In the genomic region with DNA sequence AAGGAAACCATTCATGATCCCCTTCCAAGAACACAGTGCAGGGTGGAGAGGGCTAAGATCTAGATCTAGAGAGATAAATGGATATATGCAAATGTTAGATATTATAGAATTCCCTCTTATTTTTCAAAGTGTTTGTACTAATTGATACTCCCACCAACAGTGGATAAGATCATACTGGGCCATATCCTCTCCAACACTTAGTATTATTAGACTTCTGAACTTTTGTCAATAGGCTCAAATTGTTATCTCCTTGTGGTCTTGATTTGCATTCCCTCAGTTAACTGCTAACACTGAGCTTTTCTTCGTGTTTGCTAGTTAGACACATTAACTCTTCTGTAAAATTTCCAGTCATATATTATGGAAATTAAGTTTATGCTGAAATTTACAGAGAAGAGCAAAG, we compare ENCODE assay signal across 37 cellular contexts. TPM values are rescaled to one million over a fixed set of nuclear protein-coding genes. Genes with fewer than 3 reads are reported as not detected.
"Had no signal": no experiment of that assay in that cellular context is flagged by ENCODE, and none has a peak within 500 bp of the region (broad histone marks: within the 10 kb centered on the region; RNA-seq: fewer than 3 reads in every experiment).

No MANE protein-coding gene starts in this region.

- DNase-seq: activated effector memory CD4-positive, alpha-beta T cell treated with anti-CD3 and anti-CD28 coated beads, Interleukin-2, amount 50 U/mL, for 16 hours; activated effector memory CD4-positive, alpha-beta T cell treated with Interleukin-2 at 50 U/mL for 16 hours; activated gamma-delta T cell; activated gamma-delta T cell treated with Interleukin-2 at 50 U/mL for 16 hours; activated naive CD4-positive, alpha-beta T cell; activated naive CD4-positive, alpha-beta T cell treated with anti-CD3 and anti-CD28 coated beads for 36 hours; activated naive CD4-positive, alpha-beta T cell treated with anti-CD3 and anti-CD28 coated beads, Interleukin-2, amount 10 ng/mL, durations not matched to agents 7 days and 5 days; activated naive CD4-positive, alpha-beta T cell treated with anti-CD3 and anti-CD28 coated beads, Interleukin-2, amount 50 U/mL, for 16 hours; activated naive CD8-positive, alpha-beta T cell treated with anti-CD3 and anti-CD28 coated beads for 36 hours; activated naive CD8-positive, alpha-beta T cell treated with anti-CD3 and anti-CD28 coated beads, Interleukin-2, amount 10 ng/mL, durations not matched to agents 7 days and 5 days; activated naive CD8-positive, alpha-beta T cell treated with anti-CD3 and anti-CD28 coated beads, Interleukin-2, amount 50 U/mL, for 24 hours; activated T-cell treated with anti-CD3 and anti-CD28 coated beads for 4 hours; activated T-cell treated with anti-CD3 and anti-CD28 coated beads, Interleukin-2, amount 50 U/mL, for 1 hour; activated T-cell treated with anti-CD3 and anti-CD28 coated beads, Interleukin-2, amount 50 U/mL, for 24 hours; activated T-cell treated with anti-CD3 and anti-CD28 coated beads, Interleukin-2, amount 50 U/mL, for 4 hours; activated T-cell treated with anti-CD3 and anti-CD28 coated beads, Interleukin-2, amount 50 U/mL, for 48 hours; activated T-cell treated with anti-CD3 and anti-CD28 coated beads, Interleukin-2, amount 50 U/mL, for 72 hours; adrenal gland; amniotic stem cell; amygdala; anterior cingulate cortex; aorta; body of pancreas; brain microvascular endothelial cell; caudate nucleus; central memory CD4-positive, alpha-beta T cell; cerebellar nuclear complex had no signal

- H3K4me3 Mint-ChIP-seq: activated naive CD4-positive, alpha-beta T cell treated with anti-CD3 and anti-CD28 coated beads for 36 hours; activated naive CD4-positive, alpha-beta T cell treated with anti-CD3 and anti-CD28 coated beads, Interleukin-2, amount 10 ng/mL, durations not matched to agents 7 days and 5 days; activated naive CD4-positive, alpha-beta T cell treated with anti-CD3 and anti-CD28 coated beads, Interleukin-2, amount 50 U/mL, for 24 hours; activated naive CD8-positive, alpha-beta T cell; activated naive CD8-positive, alpha-beta T cell treated with anti-CD3 and anti-CD28 coated beads for 36 hours; activated naive CD8-positive, alpha-beta T cell treated with anti-CD3 and anti-CD28 coated beads, Interleukin-2, amount 10 ng/mL, durations not matched to agents 7 days and 5 days; activated naive CD8-positive, alpha-beta T cell treated with anti-CD3 and anti-CD28 coated beads, Interleukin-2, amount 50 U/mL, for 24 hours; activated T-cell treated with anti-CD3 and anti-CD28 coated beads, Interleukin-2, amount 50 U/mL, for 24 hours; activated T-cell treated with anti-CD3 and anti-CD28 coated beads, Interleukin-2, amount 50 U/mL, for 4 hours; activated T-cell treated with anti-CD3 and anti-CD28 coated beads, Interleukin-2, amount 50 U/mL, for 72 hours; activated T-helper 1 cell treated with anti-CD3 and anti-CD28 coated beads, Interleukin-12 subunit alpha, Interleukin-12 subunit beta, Interleukin-2, Interleukin-4 antibody, amounts not matched to agents 30 ng/mL and 10 ng/mL and 1 ng/mL, durations not matched to agents 14 hours and 24 hours and 36 hours; activated T-helper 17 cell treated with anti-CD3 and anti-CD28 coated beads, Interleukin-2, amount 50 U/mL, for 72 hours; brain; central memory CD8-positive, alpha-beta T cell had no signal

- H3K4me1 ChIP-seq: ascending aorta, body of pancreas had no signal

- H3K9me3 ChIP-seq: adrenal gland, body of pancreas had no signal

- H3K36me3 ChIP-seq: adrenal gland, ascending aorta, brain microvascular endothelial cell, cardiac muscle cell had no signal

- H3K27ac Mint-ChIP-seq: activated naive CD4-positive, alpha-beta T cell treated with anti-CD3 and anti-CD28 coated beads for 36 hours; activated naive CD4-positive, alpha-beta T cell treated with anti-CD3 and anti-CD28 coated beads, Interleukin-2, amount 10 ng/mL, durations not matched to agents 7 days and 5 days; activated naive CD4-positive, alpha-beta T cell treated with anti-CD3 and anti-CD28 coated beads, Interleukin-2, amount 50 U/mL, for 24 hours; activated naive CD4-positive, alpha-beta T cell treated with anti-CD3 and anti-CD28 coated beads, Interleukin-2, amount 50 U/mL, for 72 hours; activated naive CD8-positive, alpha-beta T cell; activated naive CD8-positive, alpha-beta T cell treated with anti-CD3 and anti-CD28 coated beads for 36 hours; activated naive CD8-positive, alpha-beta T cell treated with anti-CD3 and anti-CD28 coated beads, Interleukin-2, amount 10 ng/mL, durations not matched to agents 7 days and 5 days; activated naive CD8-positive, alpha-beta T cell treated with anti-CD3 and anti-CD28 coated beads, Interleukin-2, amount 50 U/mL, for 24 hours; activated T-cell treated with anti-CD3 and anti-CD28 coated beads, Interleukin-2, amount 50 U/mL, for 24 hours; activated T-cell treated with anti-CD3 and anti-CD28 coated beads, Interleukin-2, amount 50 U/mL, for 72 hours; activated T-helper 1 cell treated with anti-CD3 and anti-CD28 coated beads, Interleukin-12 subunit alpha, Interleukin-12 subunit beta, Interleukin-2, Interleukin-4 antibody, amounts not matched to agents 30 ng/mL and 10 ng/mL and 1 ng/mL, durations not matched to agents 14 hours and 24 hours and 36 hours; activated T-helper 17 cell treated with anti-CD3 and anti-CD28 coated beads, Interleukin-2, amount 50 U/mL, for 72 hours; activated T-helper 2 cell treated with anti-CD3 and anti-CD28 coated beads, Interferon-gamma antibody, Interleukin-2, Interleukin-4, amounts not matched to agents 10 μg/mL and 5 μg/mL and 100 μg/mL, durations not matched to agents 14 hours and 24 hours and 36 hours; brain had no signal

- H3K27me3 Mint-ChIP-seq: activated naive CD4-positive, alpha-beta T cell treated with anti-CD3 and anti-CD28 coated beads, Interleukin-2, amount 10 ng/mL, durations not matched to agents 7 days and 5 days; activated naive CD4-positive, alpha-beta T cell treated with anti-CD3 and anti-CD28 coated beads, Interleukin-2, amount 50 U/mL, for 24 hours; activated naive CD8-positive, alpha-beta T cell; activated naive CD8-positive, alpha-beta T cell treated with anti-CD3 and anti-CD28 coated beads for 36 hours; activated naive CD8-positive, alpha-beta T cell treated with anti-CD3 and anti-CD28 coated beads, Interleukin-2, amount 10 ng/mL, durations not matched to agents 7 days and 5 days; activated naive CD8-positive, alpha-beta T cell treated with anti-CD3 and anti-CD28 coated beads, Interleukin-2, amount 50 U/mL, for 24 hours; activated T-cell treated with anti-CD3 and anti-CD28 coated beads, Interleukin-2, amount 50 U/mL, for 24 hours; activated T-helper 17 cell treated with anti-CD3 and anti-CD28 coated beads, Interleukin-2, amount 50 U/mL, for 72 hours; brain; central memory CD8-positive, alpha-beta T cell had no signal

- ATAC-seq: activated naive CD4-positive, alpha-beta T cell treated with anti-CD3 and anti-CD28 coated beads, Interleukin-2, amount 50 U/mL, for 72 hours; activated naive CD8-positive, alpha-beta T cell treated with anti-CD3 and anti-CD28 coated beads, Interleukin-2, amount 50 U/mL, for 24 hours; activated T-cell treated with anti-CD3 and anti-CD28 coated beads, Interleukin-2, amount 50 U/mL, for 4 hours; activated T-cell treated with anti-CD3 and anti-CD28 coated beads, Interleukin-2, amount 50 U/mL, for 72 hours; activated T-helper 17 cell treated with anti-CD3 and anti-CD28 coated beads, Interleukin-2, amount 50 U/mL, for 72 hours; body of pancreas had no signal

- H3K36me3 Mint-ChIP-seq: activated naive CD4-positive, alpha-beta T cell treated with anti-CD3 and anti-CD28 coated beads, Interleukin-2, amount 10 ng/mL, durations not matched to agents 7 days and 5 days; activated naive CD4-positive, alpha-beta T cell treated with anti-CD3 and anti-CD28 coated beads, Interleukin-2, amount 50 U/mL, for 24 hours; activated naive CD4-positive, alpha-beta T cell treated with anti-CD3 and anti-CD28 coated beads, Interleukin-2, amount 50 U/mL, for 72 hours; activated naive CD8-positive, alpha-beta T cell; activated naive CD8-positive, alpha-beta T cell treated with anti-CD3 and anti-CD28 coated beads for 36 hours; activated naive CD8-positive, alpha-beta T cell treated with anti-CD3 and anti-CD28 coated beads, Interleukin-2, amount 10 ng/mL, durations not matched to agents 7 days and 5 days; brain had no signal

- H3K27ac ChIP-seq: adrenal gland, ascending aorta, body of pancreas, brain microvascular endothelial cell, cardiac muscle cell had no signal

- H3K4me1 Mint-ChIP-seq: activated naive CD4-positive, alpha-beta T cell treated with anti-CD3 and anti-CD28 coated beads, Interleukin-2, amount 10 ng/mL, durations not matched to agents 7 days and 5 days; activated naive CD4-positive, alpha-beta T cell treated with anti-CD3 and anti-CD28 coated beads, Interleukin-2, amount 50 U/mL, for 24 hours; activated naive CD8-positive, alpha-beta T cell treated with anti-CD3 and anti-CD28 coated beads for 36 hours; activated naive CD8-positive, alpha-beta T cell treated with anti-CD3 and anti-CD28 coated beads, Interleukin-2, amount 10 ng/mL, durations not matched to agents 7 days and 5 days; activated naive CD8-positive, alpha-beta T cell treated with anti-CD3 and anti-CD28 coated beads, Interleukin-2, amount 50 U/mL, for 24 hours; activated T-helper 17 cell treated with anti-CD3 and anti-CD28 coated beads, Interleukin-2, amount 50 U/mL, for 72 hours; brain; central memory CD8-positive, alpha-beta T cell had no signal

- H3K4me3 ChIP-seq: adrenal gland, ascending aorta, body of pancreas, cardiac muscle cell had no signal

- H3K27me3 ChIP-seq: adrenal gland, ascending aorta, body of pancreas, brain microvascular endothelial cell, cardiac muscle cell had no signal

- H3K9me3 Mint-ChIP-seq: activated naive CD4-positive, alpha-beta T cell treated with anti-CD3 and anti-CD28 coated beads, Interleukin-2, amount 50 U/mL, for 24 hours; activated naive CD8-positive, alpha-beta T cell treated with anti-CD3 and anti-CD28 coated beads, Interleukin-2, amount 50 U/mL, for 24 hours; activated T-helper 17 cell treated with anti-CD3 and anti-CD28 coated beads, Interleukin-2, amount 50 U/mL, for 72 hours; activated T-helper 2 cell treated with anti-CD3 and anti-CD28 coated beads, Interferon-gamma antibody, Interleukin-2, Interleukin-4, amounts not matched to agents 10 μg/mL and 5 μg/mL and 100 μg/mL, durations not matched to agents 14 hours and 24 hours and 36 hours had no signal

RNA-seq across cellular contexts. Expression of a gene that starts 56.5 kb away (rescaled TPM):
- total RNA-seq: activated naive CD4-positive, alpha-beta T cell treated with anti-CD3 and anti-CD28 coated beads for 36 hours; activated naive CD4-positive, alpha-beta T cell treated with anti-CD3 and anti-CD28 coated beads, Interleukin-2, amount 50 U/mL, for 72 hours; activated naive CD8-positive, alpha-beta T cell treated with anti-CD3 and anti-CD28 coated beads for 36 hours; activated naive CD8-positive, alpha-beta T cell treated with anti-CD3 and anti-CD28 coated beads, Interleukin-2, amount 10 ng/mL, durations not matched to agents 7 days and 5 days; activated T-cell treated with anti-CD3 and anti-CD28 coated beads, Interleukin-2, amount 50 U/mL, for 72 hours; activated T-helper 1 cell treated with anti-CD3 and anti-CD28 coated beads, Interleukin-12 subunit alpha, Interleukin-12 subunit beta, Interleukin-2, Interleukin-4 antibody, amounts not matched to agents 30 ng/mL and 10 ng/mL and 1 ng/mL, durations not matched to agents 14 hours and 24 hours and 36 hours; activated T-helper 17 cell treated with anti-CD3 and anti-CD28 coated beads, Interleukin-2, amount 50 U/mL, for 72 hours; activated T-helper 2 cell treated with anti-CD3 and anti-CD28 coated beads, Interferon-gamma antibody, Interleukin-2, Interleukin-4, amounts not matched to agents 10 μg/mL and 5 μg/mL and 100 μg/mL, durations not matched to agents 14 hours and 24 hours and 36 hours had no signal
